In genomic region chr21:17612565-17613241, GRCh38 we compare ENCODE assay signal across 1 cellular context.
A peak's percentile ranks its signal among the peaks of the same experiment; 100 is the strongest.
TF ChIP-seq lines count a peak whose summit lies in the region.

BTG3 (minus strand) TSS chr21:17612901; CDS start chr21:17609144, 3,757 bp downstream.

TF ChIP-seq in HepG2, 621 proteins besides CTCF, POLR2A, EP300 and RAD21 (continued from another document and continues in another):
- TF ChIP-seq ZNF704 (CRISPR knock-in tag; IDR thresholded peaks at IDR 0.05; ENCODE audit: borderline replicate concordance) (peak; percentile 79; the same call in 1 of the 2 replicates), TCF7 (IDR thresholded peaks at IDR 0.05; ENCODE audit: low read depth) (no peak), REL (CRISPR knock-in tag; conservative IDR thresholded peaks at IDR 0.05) (peak; percentile 87; the same call in 1 of the 2 replicates), ZSCAN22 (CRISPR knock-in tag; IDR thresholded peaks at IDR 0.05) (0 out of 2 replicates have a peak, but pooled peaks have one; percentile 40), LRRFIP1 (CRISPR knock-in tag; conservative IDR thresholded peaks at IDR 0.05) (no peak), DBP (CRISPR knock-in tag; IDR thresholded peaks at IDR 0.05; ENCODE audit: not compliant biosample characterization) (no peak), ZNF318 (CRISPR knock-in tag; IDR thresholded peaks at IDR 0.05) (no peak), YY1 (IDR thresholded peaks at IDR 0.05; ENCODE audit: insufficient read depth, insufficient replicate concordance, low read depth, low read length) (peak; percentile 22), ZNF354B (CRISPR knock-in tag; IDR thresholded peaks at IDR 0.05) (no peak), ZNF329 (CRISPR knock-in tag; IDR thresholded peaks at IDR 0.05; ENCODE audit: low read depth) (no peak), ZNF34 (CRISPR knock-in tag; IDR thresholded peaks at IDR 0.05; ENCODE audit: borderline replicate concordance) (0 out of 2 replicates have a peak, but pooled peaks have one; percentile 62), ZBTB14 (CRISPR knock-in tag; IDR thresholded peaks at IDR 0.05) (peak; percentile 96), XRCC5 (optimal IDR thresholded peaks at IDR 0.05; ENCODE audit: low read length) (no peak), ZGPAT (CRISPR knock-in tag; IDR thresholded peaks at IDR 0.05) (peak; percentile 55; the same call in 1 of the 2 replicates), ATF3 (CRISPR knock-in tag; IDR thresholded peaks at IDR 0.05) (0 out of 2 replicates have a peak, but pooled peaks have one; percentile 25), ZFP90 (CRISPR knock-in tag; IDR thresholded peaks at IDR 0.05; ENCODE audit: borderline replicate concordance) (peak; percentile 25; the same call in 1 of the 2 replicates), BATF2 (CRISPR knock-in tag; IDR thresholded peaks at IDR 0.05) (peak; percentile 91), ETS1 (CRISPR knock-in tag; IDR thresholded peaks at IDR 0.05) (peak; percentile 94; the same call in 1 of the 2 replicates), ZBTB7B (CRISPR knock-in tag; IDR thresholded peaks at IDR 0.05) (no peak), ZNF589 (CRISPR knock-in tag; conservative IDR thresholded peaks at IDR 0.05) (peak; percentile 79), KDM5B (CRISPR knock-in tag; IDR thresholded peaks at IDR 0.05; ENCODE audit: borderline replicate concordance) (peak; percentile 76; the same call in 1 of the 2 replicates), ETV5 (CRISPR knock-in tag; IDR thresholded peaks at IDR 0.05; ENCODE audit: borderline replicate concordance) (peak; percentile 69; the same call in 1 of the 2 replicates), HNF1B (CRISPR knock-in tag; IDR thresholded peaks at IDR 0.05) (no peak), THAP9 (CRISPR knock-in tag; IDR thresholded peaks at IDR 0.05; ENCODE audit: borderline replicate concordance) (no peak), KLF13 (CRISPR knock-in tag; IDR thresholded peaks at IDR 0.05) (no peak), ZBTB38 (CRISPR knock-in tag; IDR thresholded peaks at IDR 0.05) (peak; percentile 17; the same call in 1 of the 2 replicates), SMC3 (IDR thresholded peaks at IDR 0.05; ENCODE audit: low read length) (no peak), MEIS1 (CRISPR knock-in tag; IDR thresholded peaks at IDR 0.05; ENCODE audit: borderline replicate concordance) (no peak), NKX3-1 (CRISPR knock-in tag; IDR thresholded peaks at IDR 0.05) (peak; percentile 60; the same call in 1 of the 2 replicates), HDAC2 (CRISPR knock-in tag; IDR thresholded peaks at IDR 0.05) (no peak; the same call in 1 of the 2 replicates)
